In the genomic region with DNA sequence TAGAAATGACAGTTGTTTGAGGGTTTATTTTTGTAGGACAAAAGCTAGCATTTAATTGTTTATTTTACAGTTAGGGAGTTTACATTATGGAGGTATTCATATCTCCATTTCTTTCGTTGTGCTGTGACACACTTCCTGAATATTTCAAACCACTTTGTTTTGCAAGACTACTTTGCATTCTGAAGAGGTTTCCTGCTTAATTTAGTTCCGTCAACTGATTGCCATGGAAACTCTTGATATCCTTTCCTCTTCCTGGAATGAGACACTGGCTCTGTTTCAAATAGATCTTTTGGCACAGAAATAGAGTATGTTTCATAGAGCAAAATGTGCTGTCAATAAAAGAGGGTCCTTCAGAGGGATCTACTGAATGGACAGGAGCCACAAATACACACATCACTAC, we compare ENCODE assay signal across 9 cellular contexts.
A peak's percentile ranks its signal among the peaks of the same experiment; 100 is the strongest.
DNase-seq lines count a peak whose midpoint lies in the region; ATAC-seq and TF ChIP-seq lines count a peak whose summit lies in the region.
"Had no signal": no experiment of that assay in that cellular context is flagged by ENCODE, and none has a peak within 500 bp of the region (broad histone marks: within the 10 kb centered on the region; RNA-seq: fewer than 3 reads in every experiment).

No MANE protein-coding gene starts in this region.

- H3K9me3 ChIP-seq in breast epithelium (no peaks in the 10 kb centered on the region), tibial artery (no peaks in the 10 kb centered on the region)

- H3K4me3 Mint-ChIP-seq in MCF 10A (ENCODE audit: unreplicated experiment): no peak overlapping the region
- H3K4me3 Mint-ChIP-seq in progenitor cell of endocrine pancreas (ENCODE audit: low read depth): no peak overlapping the region

- H3K27me3 Mint-ChIP-seq in MCF 10A (ENCODE audit: insufficient read depth, unreplicated experiment): no peaks in the 10 kb centered on the region
- no peaks in the 10 kb centered on the region for H3K27me3 Mint-ChIP-seq in progenitor cell of endocrine pancreas

- H3K27ac ChIP-seq in breast epithelium: peak overlapping the region in 1 of 2 donors; percentile 57
- H3K27ac ChIP-seq in tibial artery: no peak overlapping the region

- intact Hi-C loops in MCF 10A (cut with micrococcal nuclease) (loop anchor here (5.0 kb wide), 1 partner anchor 56 kb away; no protein-coding TSS in a partner anchor), breast epithelium (cut with DNase I; ENCODE audit: low total_unique reads) (no loop called here), left ventricle myocardium superior (cut with micrococcal nuclease) (no loop called here), tibial artery (cut with DNase I; ENCODE audit: low total_unique reads) (no loop called here)

- TF ChIP-seq POLR2A in breast epithelium (IDR thresholded peaks at IDR 0.05): no peak

- CTCF ChIA-PET in MCF 10A (lab: Yijun Ruan, JAX): no interaction called here

- TF ChIP-seq CTCF in MCF 10A (IDR thresholded peaks at IDR 0.05; ENCODE audit: unreplicated experiment) (no peak), breast epithelium (IDR thresholded peaks at IDR 0.05) (no peak), progenitor cell of endocrine pancreas (IDR thresholded peaks at IDR 0.05; ENCODE audit: unreplicated experiment) (no peak), tibial artery (IDR thresholded peaks at IDR 0.05) (no peak)

- DNase-seq in MCF 10A (ENCODE audit: unreplicated experiment): peak; percentile 73
- DNase-seq in breast epithelium (ENCODE audit: low spot score in 2 of 2): no peak
- DNase-seq in SKM-1 treated with dmso at 0.1 percent for 144 hours (lab: John Stamatoyannopoulos, UW; ENCODE audit: unreplicated experiment): peak; percentile 87
- no peak for DNase-seq in left ventricle myocardium superior
- DNase-seq in progenitor cell of endocrine pancreas (ENCODE audit: low spot score, unreplicated experiment): no peak
- DNase-seq in tibial artery: no peak
- DNase-seq in cerebellum (ENCODE audit: low spot score): no peak
- DNase-seq: NCI-H2227 treated with DMSO at 0.1 percent for 48 hours had no signal

- H3K4me1 ChIP-seq in breast epithelium (no peaks in the 10 kb centered on the region), tibial artery (peaks cover 0 to 13% (median 4%) of the 10 kb centered on the region in 4 donors)

- ATAC-seq in left ventricle myocardium superior (peak; percentile 68), HG03139 (IDR thresholded peaks at IDR 0.05; ENCODE audit: unreplicated experiment) (no peak)

- H3K27me3 ChIP-seq in breast epithelium (no peaks in the 10 kb centered on the region), tibial artery (no peaks in the 10 kb centered on the region)

- H3K36me3 ChIP-seq in breast epithelium (no peaks in the 10 kb centered on the region), tibial artery (no peaks in the 10 kb centered on the region)

- H3K4me3 ChIP-seq in breast epithelium: no peak overlapping the region
- H3K4me3 ChIP-seq in tibial artery: no peak overlapping the region

- peak overlapping the region; percentile 61 for H3K27ac Mint-ChIP-seq in MCF 10A (ENCODE audit: low read depth, unreplicated experiment)
- no peak overlapping the region for H3K27ac Mint-ChIP-seq in progenitor cell of endocrine pancreas

- POLR2A ChIA-PET in MCF 10A (lab: Yijun Ruan, JAX): no interaction called here

- BruUV-seq in MCF 10A (replicated peaks; lab: Mats Ljungman, UMichigan): no TSS peak

- H3K36me3 Mint-ChIP-seq in MCF 10A (ENCODE audit: insufficient read depth, unreplicated experiment): peaks cover 6% of the 10 kb centered on the region
- no peaks in the 10 kb centered on the region for H3K36me3 Mint-ChIP-seq in progenitor cell of endocrine pancreas (ENCODE audit: insufficient read depth)

- peaks cover 27% of the 10 kb centered on the region for H3K4me1 Mint-ChIP-seq in MCF 10A (ENCODE audit: insufficient read depth, unreplicated experiment)
- H3K4me1 Mint-ChIP-seq in progenitor cell of endocrine pancreas (ENCODE audit: low read depth): peaks cover 8% of the 10 kb centered on the region

- H3K9me3 Mint-ChIP-seq in MCF 10A (ENCODE audit: unreplicated experiment) (no peaks in the 10 kb centered on the region), progenitor cell of endocrine pancreas (ENCODE audit: low read depth) (no peaks in the 10 kb centered on the region)

Comparison
In these comparisons a context has a peak if more than half of its experiments do, and no peak if none do; other contexts are left out.
1. DNase-seq: peak in MCF 10A (single experiment) and SKM-1 treated with dmso at 0.1 percent for 144 hours (single experiment); none in breast epithelium (0 of 2), left ventricle myocardium superior (single experiment), progenitor cell of endocrine pancreas (single experiment), tibial artery (0 of 2) and cerebellum (single experiment).